7 cellular contexts compared by ENCODE assay signal in genomic region chr20:32190608-32191415, GRCh38. TPM values are rescaled to one million over a fixed set of nuclear protein-coding genes. Genes with fewer than 3 reads are reported as not detected.
DNase-seq lines count a peak whose midpoint lies in the region; ATAC-seq, FAIRE-seq and TF ChIP-seq lines count a peak whose summit lies in the region.

No MANE protein-coding gene starts in this region.

- ATAC-seq in HCT116 (0 out of 2 replicates have a peak, but pooled peaks have one; percentile 17), SK-N-SH treated with all-trans-retinoic acid at 6 μM for 48 hours (peak; percentile 19)

- H3K27me3 ChIP-seq in HCT116 (ENCODE audit: insufficient read depth, low read length): no peaks in the 10 kb centered on the region
- H3K27me3 ChIP-seq in skeletal muscle tissue (ENCODE audit: control insufficient read depth in 3 of 3, insufficient read depth in 3 of 3, low read length in 3 of 3): no peaks in the 10 kb centered on the region

- intact Hi-C loops in HCT116 (cut with micrococcal nuclease): no loop called here

- no peak for TF ChIP-seq CTCF in HCT116 (IDR thresholded peaks at IDR 0.05 in 2 of 3, conservative IDR thresholded peaks at IDR 0.05 in 1 of 3; ENCODE audit: borderline replicate concordance in 1 of 3, insufficient read depth in 1 of 3, low read depth in 2 of 3, low read length in 2 of 3)
- no peak for TF ChIP-seq CTCF in glutamatergic neuron (IDR thresholded peaks at IDR 0.05; ENCODE audit: partially characterized antibody, unreplicated experiment)

- H3K9me3 Mint-ChIP-seq in glutamatergic neuron (ENCODE audit: unreplicated experiment): peaks cover 8% of the 10 kb centered on the region

- H3K36me3 ChIP-seq in HCT116 (ENCODE audit: control insufficient read depth in 1 of 2, insufficient read depth in 2 of 2, low read length in 2 of 2) (peaks cover 11 to 13% of the 10 kb centered on the region in 2 experiments; a peak in 3 of 4 replicates), skeletal muscle tissue (ENCODE audit: control insufficient read depth in 3 of 3, insufficient read depth in 3 of 3, low read length in 3 of 3) (peaks cover 11 to 17% (median 12%) of the 10 kb centered on the region in 3 donors)

- H2AFZ ChIP-seq in HCT116 (ENCODE audit: low read depth, low read length, poor library complexity, severe bottlenecking): no peak overlapping the region

- no peak for DNase-seq in HCT116 (ENCODE audit: low read depth, low spot score)
- DNase-seq in glutamatergic neuron: peak; percentile 26
- no peak for DNase-seq in HUDEP-2 (lab: John Stamatoyannopoulos, UW; ENCODE audit: unreplicated experiment in 76 of 76)
- no peak for DNase-seq in GM19239 (ENCODE audit: insufficient read length, low spot score)
- no peak for DNase-seq in T-helper 9 cell

- H3K27ac ChIP-seq in HCT116 (ENCODE audit: low read depth, low read length): no peak overlapping the region
- peak overlapping the region; percentile 44 for H3K27ac ChIP-seq in skeletal muscle tissue (ENCODE audit: low read depth, low read length)

- RAD21 ChIA-PET in HCT116 (lab: Charles Lee; ENCODE audit: low non-redundant PET in 1 of 2, low total read pairs in 2 of 2, uncharacterized antibody in 2 of 2, unreplicated experiment in 2 of 2): no interaction called here

- H3K4me2 ChIP-seq in HCT116 (ENCODE audit: low read length): no peak overlapping the region

- H4K20me1 ChIP-seq in HCT116 (ENCODE audit: insufficient read depth): no peaks in the 10 kb centered on the region

- H3K4me1 ChIP-seq in HCT116 (ENCODE audit: control insufficient read depth in 1 of 2, insufficient read depth in 2 of 2, low read length in 2 of 2) (no peaks in the 10 kb centered on the region), skeletal muscle tissue (ENCODE audit: control insufficient read depth in 3 of 3, insufficient read depth in 3 of 3, low read length in 3 of 3) (peaks cover 32 to 55% (median 35%) of the 10 kb centered on the region in 3 donors)

- no peak for TF ChIP-seq POLR2A in HCT116 (IDR thresholded peaks at IDR 0.05; ENCODE audit: borderline replicate concordance, extremely low read depth, insufficient read depth, insufficient read length)

- FAIRE-seq in GM19239 (lab: Jason Lieb, UNC): no peak

- H3K36me3 Mint-ChIP-seq in glutamatergic neuron (ENCODE audit: unreplicated experiment): no peaks in the 10 kb centered on the region

- CTCF ChIA-PET in HCT116 (lab: Charles Lee): no interaction called here

- H3K27ac Mint-ChIP-seq in glutamatergic neuron (ENCODE audit: unreplicated experiment): peak overlapping the region; percentile 36

- no peaks in the 10 kb centered on the region; the same call in none of the 2 replicates for H3K79me2 ChIP-seq in HCT116 (ENCODE audit: insufficient read depth, low read length)

- no peaks in the 10 kb centered on the region for H3K9me2 ChIP-seq in HCT116 (ENCODE audit: insufficient read depth)

- POLR2A ChIA-PET in HCT116 (lab: Charles Lee): no interaction called here

- TF ChIP-seq RAD21 in HCT116 (IDR thresholded peaks at IDR 0.05; ENCODE audit: low read depth): no peak

- no peak overlapping the region for H3K4me3 ChIP-seq in HCT116 (replicated peaks in 1 of 2; ENCODE audit: low read depth in 1 of 2, low read length in 2 of 2)
- peak overlapping the region; percentile 48 to 77 (median 75) for H3K4me3 ChIP-seq in skeletal muscle tissue (ENCODE audit: low read length in 3 of 3)

- no TSS peak for BruUV-seq in HCT116 (replicated peaks; lab: Mats Ljungman, UMichigan)

- H3K4me1 Mint-ChIP-seq in glutamatergic neuron (ENCODE audit: low read depth, unreplicated experiment): peaks cover 12% of the 10 kb centered on the region

- H3K9ac ChIP-seq in HCT116 (ENCODE audit: low read length) (no peak overlapping the region), skeletal muscle tissue (ENCODE audit: low read depth in 1 of 3, low read length in 3 of 3) (peak overlapping the region; percentile 75 to 85 (median 82))

- H3K27me3 Mint-ChIP-seq in glutamatergic neuron (ENCODE audit: unreplicated experiment): peaks cover 14% of the 10 kb centered on the region

- H3K9me3 ChIP-seq in HCT116 (ENCODE audit: control insufficient read depth in 1 of 2, insufficient read depth in 1 of 2, low read depth in 1 of 2, low read length in 2 of 2) (no peaks in the 10 kb centered on the region), skeletal muscle tissue (ENCODE audit: control insufficient read depth in 3 of 3, low read length in 3 of 3) (no peaks in the 10 kb centered on the region)

- peak overlapping the region; percentile 84 for H3K4me3 Mint-ChIP-seq in glutamatergic neuron (ENCODE audit: unreplicated experiment)

TF ChIP-seq in HCT116, 20 proteins besides CTCF, POLR2A, EP300 and RAD21:
- TF ChIP-seq ZFX (IDR thresholded peaks at IDR 0.05) (no peak), SRF (IDR thresholded peaks at IDR 0.05; ENCODE audit: low read depth) (no peak), ATF3 (IDR thresholded peaks at IDR 0.05) (no peak), EZH2phosphoT487 (IDR thresholded peaks at IDR 0.05; ENCODE audit: borderline replicate concordance) (no peak), CBX3 (IDR thresholded peaks at IDR 0.05; ENCODE audit: low read depth) (no peak), EGR1 (IDR thresholded peaks at IDR 0.05; ENCODE audit: low read depth) (no peak)
TF ChIP-seq in HCT116: peak in this region for 0.

TF ChIP-seq in SK-N-SH treated with all-trans-retinoic acid at 6 μM for 48 hours, 23 proteins besides CTCF, POLR2A, EP300 and RAD21:
- TF ChIP-seq PPARA (CRISPR knock-in tag; IDR thresholded peaks at IDR 0.05; ENCODE audit: borderline replicate concordance): no peak

RNA-seq across cellular contexts. Expression of gene PLAGL2, which starts 16.7 kb away (rescaled TPM):
- total RNA-seq in HCT116 (2021; ENCODE audit: unreplicated experiment) (18.3 TPM), glutamatergic neuron (ENCODE audit: unreplicated experiment) (34.9 TPM), skeletal muscle tissue (2.1 TPM)
- 8.5 and 10.3 TPM in 2 replicates for polyA plus RNA-seq in HCT116 (2012)

RNA-seq across cellular contexts. Expression of gene POFUT1, which starts 16.9 kb away (rescaled TPM):
- total RNA-seq in HCT116 (2021; ENCODE audit: unreplicated experiment): 34.5 TPM
- 21.1 and 23.5 TPM in 2 replicates for polyA plus RNA-seq in HCT116 (2012)
- 29.5 TPM for total RNA-seq in glutamatergic neuron (ENCODE audit: unreplicated experiment)
- total RNA-seq in skeletal muscle tissue: 20.4 TPM

Comparison
In these comparisons a context has a peak if more than half of its experiments do, and no peak if none do; other contexts are left out.
1. H3K4me3 ChIP-seq: peak in skeletal muscle tissue (3 of 3); none in HCT116 (0 of 2).